1 cellular context compared by ENCODE assay signal in genomic region chr16:72878301-72879269, GRCh38.
TF ChIP-seq lines count a peak whose summit lies in the region.

No MANE protein-coding gene starts in this region.

TF ChIP-seq in HepG2, 621 proteins besides CTCF, POLR2A, EP300 and RAD21 (continued from another document and continues in another):
- TF ChIP-seq CC2D1A (CRISPR knock-in tag; IDR thresholded peaks at IDR 0.05), result no peak
- TF ChIP-seq MTF2 (CRISPR knock-in tag; IDR thresholded peaks at IDR 0.05; ENCODE audit: borderline replicate concordance), result peak; percentile 79; the same call in 1 of the 2 replicates
- TF ChIP-seq BCL3 (CRISPR knock-in tag; IDR thresholded peaks at IDR 0.05), result no peak
- TF ChIP-seq NFKBIZ (CRISPR knock-in tag; IDR thresholded peaks at IDR 0.05), result no peak
- TF ChIP-seq DBP (CRISPR knock-in tag; IDR thresholded peaks at IDR 0.05; ENCODE audit: not compliant biosample characterization), result no peak
- TF ChIP-seq MEIS1 (CRISPR knock-in tag; IDR thresholded peaks at IDR 0.05; ENCODE audit: borderline replicate concordance), result no peak; the same call in 1 of the 2 replicates
- TF ChIP-seq ZNF83 (CRISPR knock-in tag; IDR thresholded peaks at IDR 0.05; ENCODE audit: borderline replicate concordance), result no peak; the same call in 1 of the 2 replicates
- TF ChIP-seq ZXDC (CRISPR knock-in tag; IDR thresholded peaks at IDR 0.05), result peak; percentile 20; the same call in 1 of the 2 replicates
- TF ChIP-seq ZNF20 (CRISPR knock-in tag; IDR thresholded peaks at IDR 0.05), result no peak
- no peak for TF ChIP-seq NFRKB (IDR thresholded peaks at IDR 0.05)
- TF ChIP-seq NFKB2 (CRISPR knock-in tag; IDR thresholded peaks at IDR 0.05; ENCODE audit: borderline replicate concordance), result no peak
- TF ChIP-seq ZNF788 (CRISPR knock-in tag; IDR thresholded peaks at IDR 0.05; ENCODE audit: borderline replicate concordance), result no peak; the same call in 1 of the 2 replicates
- TF ChIP-seq PRMT3 (CRISPR knock-in tag; IDR thresholded peaks at IDR 0.05; ENCODE audit: borderline replicate concordance, low read depth), result no peak
- no peak for TF ChIP-seq ZNF431 (CRISPR knock-in tag; IDR thresholded peaks at IDR 0.05; ENCODE audit: borderline replicate concordance, low read depth)
- no peak; the same call in 1 of the 2 replicates for TF ChIP-seq ZNF639 (CRISPR knock-in tag; conservative IDR thresholded peaks at IDR 0.05)
- TF ChIP-seq THAP8 (CRISPR knock-in tag; IDR thresholded peaks at IDR 0.05; ENCODE audit: borderline replicate concordance), result no peak
- no peak for TF ChIP-seq ZFYVE20 (CRISPR knock-in tag; IDR thresholded peaks at IDR 0.05; ENCODE audit: borderline replicate concordance, low read depth)
- TF ChIP-seq MBNL3 (CRISPR knock-in tag; conservative IDR thresholded peaks at IDR 0.05), result no peak
- TF ChIP-seq SRSF4 (IDR thresholded peaks at IDR 0.05; ENCODE audit: low read depth, low read length, poor library complexity, severe bottlenecking), result no peak
- TF ChIP-seq UBTF (CRISPR knock-in tag; IDR thresholded peaks at IDR 0.05), result peak; percentile 42; the same call in 1 of the 2 replicates
- TF ChIP-seq ZNF124 (CRISPR knock-in tag; IDR thresholded peaks at IDR 0.05), result peak; percentile 78; the same call in 1 of the 2 replicates
- TF ChIP-seq MAZ (IDR thresholded peaks at IDR 0.05; ENCODE audit: borderline replicate concordance, low read depth, low read length), result no peak
- TF ChIP-seq MAZ (CRISPR knock-in tag; IDR thresholded peaks at IDR 0.05; ENCODE audit: low read depth), result no peak
- peak; percentile 49 for TF ChIP-seq TEAD3 (CRISPR knock-in tag; optimal IDR thresholded peaks at IDR 0.05; ENCODE audit: borderline replicate concordance)
- TF ChIP-seq KLF12 (CRISPR knock-in tag; IDR thresholded peaks at IDR 0.05; ENCODE audit: borderline replicate concordance), result no peak
- TF ChIP-seq ZGPAT (CRISPR knock-in tag; IDR thresholded peaks at IDR 0.05), result peak; percentile 59
- TF ChIP-seq HNRNPH1 (optimal IDR thresholded peaks at IDR 0.05; ENCODE audit: low read depth, low read length), result no peak
- TF ChIP-seq SAP130 (CRISPR knock-in tag; IDR thresholded peaks at IDR 0.05; ENCODE audit: low read depth), result peak; percentile 53; the same call in 1 of the 2 replicates
- TF ChIP-seq ZNF362 (CRISPR knock-in tag; IDR thresholded peaks at IDR 0.05; ENCODE audit: borderline replicate concordance), result peak; percentile 54
- TF ChIP-seq BRCA1 (CRISPR knock-in tag; IDR thresholded peaks at IDR 0.05), result no peak
- no peak for TF ChIP-seq ZNF800 (CRISPR knock-in tag; IDR thresholded peaks at IDR 0.05)
- TF ChIP-seq ZNF317 (CRISPR knock-in tag; IDR thresholded peaks at IDR 0.05), result no peak
- no peak for TF ChIP-seq U2AF1 (optimal IDR thresholded peaks at IDR 0.05; ENCODE audit: low read depth, low read length)
- no peak; the same call in 1 of the 2 replicates for TF ChIP-seq ZNF205 (CRISPR knock-in tag; IDR thresholded peaks at IDR 0.05)
- TF ChIP-seq KDM1A (CRISPR knock-in tag; IDR thresholded peaks at IDR 0.05), result no peak
- no peak for TF ChIP-seq RARG (CRISPR knock-in tag; IDR thresholded peaks at IDR 0.05; ENCODE audit: low read depth)
- TF ChIP-seq MYPOP (CRISPR knock-in tag; IDR thresholded peaks at IDR 0.05), result no peak
- TF ChIP-seq SRSF1 (optimal IDR thresholded peaks at IDR 0.05; ENCODE audit: low read depth, low read length), result no peak
- no peak; the same call in 1 of the 2 replicates for TF ChIP-seq ZNF414 (CRISPR knock-in tag; IDR thresholded peaks at IDR 0.05)
- TF ChIP-seq NAIF1 (CRISPR knock-in tag; IDR thresholded peaks at IDR 0.05; ENCODE audit: borderline replicate concordance), result no peak
- no peak for TF ChIP-seq PLSCR1 (CRISPR knock-in tag; IDR thresholded peaks at IDR 0.05; ENCODE audit: borderline replicate concordance)
- TF ChIP-seq KMT2A (CRISPR knock-in tag; IDR thresholded peaks at IDR 0.05), result peak; percentile 53
- no peak for TF ChIP-seq ZFP36L1 (CRISPR knock-in tag; IDR thresholded peaks at IDR 0.05)
- peak; percentile 53; the same call in 1 of the 2 replicates for TF ChIP-seq BHLHE40 (IDR thresholded peaks at IDR 0.05; ENCODE audit: low read length)
- no peak for TF ChIP-seq KAT2B (IDR thresholded peaks at IDR 0.05; ENCODE audit: borderline replicate concordance, low read depth, low read length)
- no peak for TF ChIP-seq HCFC1 (IDR thresholded peaks at IDR 0.05; ENCODE audit: low read depth, low read length)
